ENCODE assay signal across 9 cellular contexts in genomic region chr11:42631223-42631843, GRCh38.
A peak's percentile ranks its signal among the peaks of the same experiment; 100 is the strongest.
DNase-seq lines count a peak whose midpoint lies in the region; ATAC-seq and TF ChIP-seq lines count a peak whose summit lies in the region.
"Had no signal": no experiment of that assay in that cellular context is flagged by ENCODE, and none has a peak within 500 bp of the region (broad histone marks: within the 10 kb centered on the region; RNA-seq: fewer than 3 reads in every experiment).

No MANE protein-coding gene starts in this region.

- H3K27me3 ChIP-seq in kidney epithelial cell (ENCODE audit: control insufficient read depth, insufficient read depth, low read length) = no peaks in the 10 kb centered on the region

- no peak for ATAC-seq in HG02938 (IDR thresholded peaks at IDR 0.05; ENCODE audit: unreplicated experiment)

- peak; percentile 59 for TF ChIP-seq CTCF in kidney epithelial cell (IDR thresholded peaks at IDR 0.05; ENCODE audit: insufficient read depth, low read length, poor library complexity, severe bottlenecking)

- DNase-seq in DMS53 (lab: John Stamatoyannopoulos, UW) = peak; percentile 78
- DNase-seq in Kasumi-1 (lab: John Stamatoyannopoulos, UW) = peak; percentile 33 to 48
- peak; percentile 22 for DNase-seq in SW480 (ENCODE audit: low spot score)
- peak; percentile 54 for DNase-seq in kidney epithelial cell (ENCODE audit: low read depth)
- no peak for DNase-seq in NCI-H1436 (lab: John Stamatoyannopoulos, UW)
- DNase-seq in activated T-cell treated with anti-CD3 and anti-CD28 coated beads for 4 hours = no peak
- DNase-seq in GDM1 (lab: John Stamatoyannopoulos, UW) = no peak
- DNase-seq: activated CD4-positive, alpha-beta memory T cell treated with anti-CD3 and anti-CD28 coated beads for 36 hours had no signal

- no peak overlapping the region for H3K4me3 ChIP-seq in kidney epithelial cell (ENCODE audit: low read depth, low read length)

- H3K36me3 ChIP-seq in kidney epithelial cell (ENCODE audit: control insufficient read depth, insufficient read depth, low read length) = no peaks in the 10 kb centered on the region

Comparison
In these comparisons a context has a peak if more than half of its experiments do, and no peak if none do; other contexts are left out.
1. DNase-seq: peak in DMS53 (single experiment), Kasumi-1 (2 of 2), SW480 (single experiment) and kidney epithelial cell (single experiment); none in NCI-H1436 (single experiment), activated T-cell treated with anti-CD3 and anti-CD28 coated beads for 4 hours (single experiment) and GDM1 (single experiment).